Comparison of ENCODE assay signal across 22 cellular contexts in genomic region chr13:111267784-111268183, GRCh38. TPM values are rescaled to one million over a fixed set of nuclear protein-coding genes. Genes with fewer than 3 reads are reported as not detected.
DNase-seq lines count a peak whose midpoint lies in the region; ATAC-seq and TF ChIP-seq lines count a peak whose summit lies in the region.
"Had no signal": no experiment of that assay in that cellular context is flagged by ENCODE, and none has a peak within 500 bp of the region (broad histone marks: within the 10 kb centered on the region; RNA-seq: fewer than 3 reads in every experiment).

No MANE protein-coding gene starts in this region.

- peaks cover 44% of the 10 kb centered on the region for H3K36me3 ChIP-seq in left ventricle myocardium inferior

- ATAC-seq in T-helper 17 cell (no peak), natural killer cell (no peak)
- ATAC-seq: GM12878 had no signal

- peaks cover 10% of the 10 kb centered on the region for H3K36me3 Mint-ChIP-seq in T-helper 17 cell (ENCODE audit: low read depth)
- no peaks in the 10 kb centered on the region for H3K36me3 Mint-ChIP-seq in natural killer cell

- DNase-seq in NCI-H2171 treated with DMSO at 0.1 percent for 48 hours (lab: John Stamatoyannopoulos, UW) (peak; percentile 7), NCI-H2171 (lab: John Stamatoyannopoulos, UW) (no peak), dorsolateral prefrontal cortex (no peak), iris pigment epithelial cell (ENCODE audit: low read depth) (peak; percentile 65), superior temporal gyrus (ENCODE audit: extremely low spot score) (peak; percentile 12), T-helper 17 cell (no peak), natural killer cell (no peak), left ventricle myocardium inferior (no peak)
- DNase-seq: CD8-positive, alpha-beta memory T cell; DND-41; GDM1; KG1; NCI-H146; NCI-H2081 treated with DMSO at 0.1 percent for 48 hours; NCI-H446 treated with DMSO at 0.1 percent for 48 hours; NK-92 treated with Interleukin-12 subunit alpha and Interleukin-12 subunit beta, amount 100 ng/mL, for 24 hours; SHP77 had no signal

- H3K4me3 ChIP-seq in dorsolateral prefrontal cortex: no peak overlapping the region
- no peak overlapping the region for H3K4me3 ChIP-seq in left ventricle myocardium inferior
- H3K4me3 ChIP-seq: BLaER1, GM12878 had no signal

- intact Hi-C loops in dorsolateral prefrontal cortex (cut with DNase I) (no loop called here), natural killer cell (cut with micrococcal nuclease) (no loop called here), left ventricle myocardium inferior (cut with micrococcal nuclease) (no loop called here)

- peaks cover 58% of the 10 kb centered on the region for H3K4me1 ChIP-seq in left ventricle myocardium inferior
- H3K4me1 ChIP-seq: BLaER1 had no signal

- TF ChIP-seq CTCF in dorsolateral prefrontal cortex (IDR thresholded peaks at IDR 0.05 in 54 of 56, conservative IDR thresholded peaks at IDR 0.05 in 2 of 56; ENCODE audit: low read depth in 1 of 56, partially characterized antibody in 56 of 56) (no peak), natural killer cell (IDR thresholded peaks at IDR 0.05) (no peak), left ventricle myocardium inferior (IDR thresholded peaks at IDR 0.05; ENCODE audit: borderline replicate concordance) (no peak)

- H3K9me3 ChIP-seq in T-helper 17 cell (ENCODE audit: control insufficient read depth, low read length, poor library complexity, severe bottlenecking) (no peaks in the 10 kb centered on the region), left ventricle myocardium inferior (replicated peaks) (no peaks in the 10 kb centered on the region)
- H3K9me3 ChIP-seq: BLaER1 had no signal

- no peaks in the 10 kb centered on the region for H3K27me3 ChIP-seq in dorsolateral prefrontal cortex
- no peaks in the 10 kb centered on the region for H3K27me3 ChIP-seq in left ventricle myocardium inferior (ENCODE audit: low read depth)
- H3K27me3 ChIP-seq: BLaER1 had no signal

- H3K27ac ChIP-seq in dorsolateral prefrontal cortex (peak overlapping the region in 42 of 59 donors; percentile 1 to 81 (median 62)), left ventricle myocardium inferior (replicated peaks) (no peak overlapping the region)
- H3K27ac ChIP-seq: BLaER1 had no signal

- no peaks in the 10 kb centered on the region for H3K9me3 Mint-ChIP-seq in natural killer cell
- H3K9me3 Mint-ChIP-seq: CD8-positive, alpha-beta memory T cell had no signal

- H3K27me3 Mint-ChIP-seq in T-helper 17 cell: no peaks in the 10 kb centered on the region
- no peaks in the 10 kb centered on the region for H3K27me3 Mint-ChIP-seq in natural killer cell (ENCODE audit: low read depth in 2 of 2)
- H3K27me3 Mint-ChIP-seq: CD8-positive, alpha-beta memory T cell had no signal

- H3K4me3 Mint-ChIP-seq in T-helper 17 cell (no peak overlapping the region), natural killer cell (no peak overlapping the region)
- H3K4me3 Mint-ChIP-seq: CD8-positive, alpha-beta memory T cell had no signal

- H3K27ac Mint-ChIP-seq in T-helper 17 cell: no peak overlapping the region
- H3K27ac Mint-ChIP-seq in natural killer cell: no peak overlapping the region

- peaks cover 27% of the 10 kb centered on the region for H3K4me1 Mint-ChIP-seq in T-helper 17 cell
- peaks cover 26 to 43% of the 10 kb centered on the region in 2 donors for H3K4me1 Mint-ChIP-seq in natural killer cell

RNA-seq across cellular contexts. Expression of gene TEX29, which starts 52.7 kb away (rescaled TPM):
- total RNA-seq in dorsolateral prefrontal cortex (10 to 100 TPM in 32 of 120 experiments, 1 to 10 TPM in 88; 1.6 to 21.5 (median 7.5) TPM), T-helper 17 cell (not detected), natural killer cell (not detected), left ventricle myocardium inferior (not detected)
- total RNA-seq: A172; CD8-positive, alpha-beta memory T cell; GM12878; M059J; OCI-LY7 had no signal

Comparison
In these comparisons a context has a peak if more than half of its experiments do, and no peak if none do; other contexts are left out.
1. DNase-seq: peak in NCI-H2171 treated with DMSO at 0.1 percent for 48 hours (single experiment), iris pigment epithelial cell (single experiment) and superior temporal gyrus (single experiment); none in NCI-H2171 (single experiment), dorsolateral prefrontal cortex (0 of 10), T-helper 17 cell (0 of 3), natural killer cell (single experiment) and left ventricle myocardium inferior (single experiment).